ENCODE assay signal across 24 cellular contexts in genomic region chr10:7965457-7965856, GRCh38.
"Had no signal": no experiment of that assay in that cellular context is flagged by ENCODE, and none has a peak within 500 bp of the region (broad histone marks: within the 10 kb centered on the region; RNA-seq: fewer than 3 reads in every experiment).

No MANE protein-coding gene starts in this region.

- H3K27me3 ChIP-seq: esophagus squamous epithelium, gastrocnemius medialis, heart right ventricle, left lung had no signal

- H3K27me3 Mint-ChIP-seq: dendritic cell treated with granulocyte-macrophage colony-stimulating factor and Interleukin-4, amounts not matched to agents 40 ng/mL and 50 ng/mL, for 4 days; effector memory CD8-positive, alpha-beta T cell; naive B cell; naive thymus-derived CD8-positive, alpha-beta T cell had no signal

- H3K9me3 Mint-ChIP-seq: dendritic cell treated with granulocyte-macrophage colony-stimulating factor and Interleukin-4, amounts not matched to agents 40 ng/mL and 50 ng/mL, for 4 days; effector memory CD8-positive, alpha-beta T cell; endodermal cell; mesothelial cell of epicardium; naive thymus-derived CD8-positive, alpha-beta T cell had no signal

- DNase-seq: cortex of kidney; effector CD8-positive, alpha-beta T cell; effector memory CD8-positive, alpha-beta T cell; endodermal cell; esophagus squamous epithelium; foreskin fibroblast; foreskin melanocyte; gastrocnemius medialis; glutamatergic neuron; head of caudate nucleus; heart right ventricle; hippocampal formation; left cardiac atrium; left lung; left ventricle myocardium superior; lower lobe of right lung; mesenchymal stem cell; mucosa of descending colon; naive B cell; naive thymus-derived CD8-positive, alpha-beta T cell had no signal

- H3K27ac ChIP-seq: epithelial cell of prostate, esophagus squamous epithelium, gastrocnemius medialis, heart right ventricle, left lung, lower lobe of right lung had no signal

- ATAC-seq: effector memory CD8-positive, alpha-beta T cell; esophagus mucosa; gastrocnemius medialis; heart right ventricle; left cardiac atrium; left lung; left ventricle myocardium superior; lower lobe of right lung; mucosa of descending colon; naive thymus-derived CD8-positive, alpha-beta T cell had no signal

- H3K9me3 ChIP-seq: esophagus squamous epithelium, gastrocnemius medialis, heart right ventricle, left lung, lower lobe of right lung, mucosa of descending colon had no signal

- H3K4me1 ChIP-seq: esophagus squamous epithelium, gastrocnemius medialis, lower lobe of right lung had no signal

- H3K27ac Mint-ChIP-seq: dendritic cell treated with granulocyte-macrophage colony-stimulating factor and Interleukin-4, amounts not matched to agents 40 ng/mL and 50 ng/mL, for 4 days; effector memory CD8-positive, alpha-beta T cell; endodermal cell; mesothelial cell of epicardium; naive thymus-derived CD8-positive, alpha-beta T cell had no signal

- H3K4me3 Mint-ChIP-seq: dendritic cell treated with granulocyte-macrophage colony-stimulating factor and Interleukin-4, amounts not matched to agents 40 ng/mL and 50 ng/mL, for 4 days; effector memory CD8-positive, alpha-beta T cell; endodermal cell; mesothelial cell of epicardium; naive thymus-derived CD8-positive, alpha-beta T cell had no signal

- H3K4me3 ChIP-seq: esophagus squamous epithelium, gastrocnemius medialis, heart right ventricle, left lung, lower lobe of right lung, mucosa of descending colon had no signal
